ENCODE assay signal across 9 cellular contexts in genomic region chr19:31510635-31511034, GRCh38.
"Had no signal": no experiment of that assay in that cellular context is flagged by ENCODE, and none has a peak within 500 bp of the region (broad histone marks: within the 10 kb centered on the region; RNA-seq: fewer than 3 reads in every experiment).

No MANE protein-coding gene starts in this region.

- H3K9me3 ChIP-seq: HAP-1 had no signal

- ATAC-seq: HCT116, K562 had no signal

- H3K4me3 Mint-ChIP-seq: HFFc6 had no signal

- H3K27ac Mint-ChIP-seq: HFFc6 had no signal

- H3K4me1 ChIP-seq: HAP-1 had no signal

- H3K36me3 ChIP-seq: HAP-1 had no signal

- FAIRE-seq: K562 had no signal

- H3K9me3 Mint-ChIP-seq: HFFc6 had no signal

- H3K4me3 ChIP-seq: GM23248, HAP-1, K562 had no signal

- DNase-seq: GM23248, GOT3, H7, HFFc6, IMR-90 had no signal

- H3K9ac ChIP-seq: GM23248 had no signal

- H3K27ac ChIP-seq: GM23248, HL-60 had no signal

- H2AFZ ChIP-seq: GM23248 had no signal
